ENCODE assay signal across 12 cellular contexts in the genomic region with DNA sequence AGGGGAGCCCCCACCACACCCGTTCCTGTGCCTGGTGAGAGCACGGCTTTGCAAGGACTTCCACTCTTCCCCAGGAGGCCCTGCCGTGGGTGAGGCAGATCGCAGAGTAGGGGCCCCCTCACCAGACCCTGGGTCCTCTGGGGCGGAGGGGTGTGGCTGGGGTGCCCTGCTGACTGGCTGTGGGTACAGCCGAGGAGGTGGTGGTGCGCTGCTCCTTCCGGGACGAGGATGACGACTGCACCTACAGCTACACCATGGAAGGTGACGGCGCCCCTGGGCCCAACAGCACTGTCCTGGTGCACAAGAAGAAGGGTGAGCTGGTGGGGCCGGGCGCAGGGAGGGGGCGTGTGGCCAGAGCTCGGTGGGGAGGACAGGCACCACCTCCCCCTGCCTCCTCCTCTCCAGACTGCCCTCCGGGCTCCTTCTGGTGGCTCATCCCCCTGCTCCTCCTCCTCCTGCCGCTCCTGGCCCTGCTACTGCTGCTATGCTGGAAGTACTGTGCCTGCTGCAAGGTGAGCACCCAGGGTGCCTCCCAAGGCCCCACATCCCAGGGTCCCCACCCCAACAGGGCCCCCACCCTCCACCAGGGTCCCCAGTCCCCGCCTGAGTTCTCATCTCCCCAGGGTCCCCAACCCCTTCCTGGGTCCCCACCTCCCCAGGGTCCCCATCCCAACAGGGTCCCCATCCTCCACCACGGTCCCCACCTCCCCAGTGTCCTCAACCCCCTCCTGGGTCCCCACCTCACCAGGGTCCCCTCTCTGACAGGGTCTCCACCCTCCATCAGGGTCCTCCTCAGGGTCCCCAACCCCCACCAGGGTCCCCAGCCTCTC. TPM values are rescaled to one million over a fixed set of nuclear protein-coding genes. Genes with fewer than 3 reads are reported as not detected.
A peak's percentile ranks its signal among the peaks of the same experiment; 100 is the strongest.
DNase-seq lines count a peak whose midpoint lies in the region; ATAC-seq and TF ChIP-seq lines count a peak whose summit lies in the region.
"Had no signal": no experiment of that assay in that cellular context is flagged by ENCODE, and none has a peak within 500 bp of the region (broad histone marks: within the 10 kb centered on the region; RNA-seq: fewer than 3 reads in every experiment).

No MANE protein-coding gene starts in this region.

- WGBS in endodermal cell (ENCODE audit: insufficient coverage in 1 of 2, insufficient read length in 1 of 2), 2 experiments = 84 to 93% methylated on average over 6 to 20 of the region's 20 CpGs
- WGBS in stomach, 5 donors = 62 to 88% (median 88%) methylated on average over 4 to 20 of the region's 20 CpGs

- H3K36me3 ChIP-seq in endodermal cell (ENCODE audit: control insufficient read depth, insufficient read depth, low read length) (no peaks in the 10 kb centered on the region), stomach (peaks cover 17 to 96% (median 74%) of the 10 kb centered on the region in 4 donors)
- H3K36me3 ChIP-seq: HAP-1 had no signal

- H3K4me1 ChIP-seq in endodermal cell (ENCODE audit: control insufficient read depth, insufficient read depth, low read length) (no peaks in the 10 kb centered on the region), stomach (peaks cover 0 to 15% (median 3%) of the 10 kb centered on the region in 4 donors)
- H3K4me1 ChIP-seq: HAP-1 had no signal

- H3K9me3 Mint-ChIP-seq in CD14-positive monocyte = peaks cover 0 to 4% (median 0%) of the 10 kb centered on the region in 7 donors
- no peaks in the 10 kb centered on the region for H3K9me3 Mint-ChIP-seq in endodermal cell
- H3K9me3 Mint-ChIP-seq in stimulated activated effector memory CD8-positive, alpha-beta T cell treated with anti-CD3 and anti-CD28 coated beads, Interleukin-12 subunit alpha, Interleukin-12 subunit beta, amount 100 ng/mL, for 72 hours = no peaks in the 10 kb centered on the region
- no peaks in the 10 kb centered on the region for H3K9me3 Mint-ChIP-seq in activated T-helper 17 cell treated with anti-CD3 and anti-CD28 coated beads, Interleukin-2, amount 50 U/mL, for 72 hours

- H3K4me1 Mint-ChIP-seq in CD14-positive monocyte = peaks cover 31% of the 10 kb centered on the region
- no peaks in the 10 kb centered on the region for H3K4me1 Mint-ChIP-seq in endodermal cell
- H3K4me1 Mint-ChIP-seq in stimulated activated effector memory CD8-positive, alpha-beta T cell treated with anti-CD3 and anti-CD28 coated beads, Interleukin-12 subunit alpha, Interleukin-12 subunit beta, amount 100 ng/mL, for 72 hours = peaks cover 17% of the 10 kb centered on the region
- H3K4me1 Mint-ChIP-seq in activated T-helper 17 cell treated with anti-CD3 and anti-CD28 coated beads, Interleukin-2, amount 50 U/mL, for 72 hours = peaks cover 4% of the 10 kb centered on the region

- H3K27me3 ChIP-seq in HL-60 (ENCODE audit: insufficient read depth, poor library complexity, severe bottlenecking) (no peaks in the 10 kb centered on the region), endodermal cell (ENCODE audit: control insufficient read depth, insufficient read depth, low read length, poor library complexity, severe bottlenecking) (no peaks in the 10 kb centered on the region), stomach (peaks cover 0 to 6% (median 0%) of the 10 kb centered on the region in 3 donors)

- H3K27me3 Mint-ChIP-seq in CD14-positive monocyte (ENCODE audit: low read depth in 3 of 3) (peaks cover 0 to 2% (median 0%) of the 10 kb centered on the region in 3 donors), endodermal cell (ENCODE audit: insufficient read depth) (no peaks in the 10 kb centered on the region)
- H3K27me3 Mint-ChIP-seq in activated T-helper 17 cell treated with anti-CD3 and anti-CD28 coated beads, Interleukin-2, amount 50 U/mL, for 72 hours = peaks cover 3% of the 10 kb centered on the region

- H3K4me3 Mint-ChIP-seq in CD14-positive monocyte = no peak overlapping the region
- H3K4me3 Mint-ChIP-seq in endodermal cell = no peak overlapping the region
- no peak overlapping the region for H3K4me3 Mint-ChIP-seq in stimulated activated effector memory CD8-positive, alpha-beta T cell treated with anti-CD3 and anti-CD28 coated beads, Interleukin-12 subunit alpha, Interleukin-12 subunit beta, amount 100 ng/mL, for 72 hours
- H3K4me3 Mint-ChIP-seq in activated T-helper 17 cell treated with anti-CD3 and anti-CD28 coated beads, Interleukin-2, amount 50 U/mL, for 72 hours = no peak overlapping the region

- H3K36me3 Mint-ChIP-seq in CD14-positive monocyte (peaks cover 3% of the 10 kb centered on the region in 2 donors), endodermal cell (ENCODE audit: low read depth) (no peaks in the 10 kb centered on the region)
- no peaks in the 10 kb centered on the region for H3K36me3 Mint-ChIP-seq in stimulated activated effector memory CD8-positive, alpha-beta T cell treated with anti-CD3 and anti-CD28 coated beads, Interleukin-12 subunit alpha, Interleukin-12 subunit beta, amount 100 ng/mL, for 72 hours
- H3K36me3 Mint-ChIP-seq in activated T-helper 17 cell treated with anti-CD3 and anti-CD28 coated beads, Interleukin-2, amount 50 U/mL, for 72 hours (ENCODE audit: low read depth) = no peaks in the 10 kb centered on the region

- peak overlapping the region; percentile 95 to 98 (median 98) for H3K27ac Mint-ChIP-seq in CD14-positive monocyte
- H3K27ac Mint-ChIP-seq in endodermal cell = no peak overlapping the region
- H3K27ac Mint-ChIP-seq in stimulated activated effector memory CD8-positive, alpha-beta T cell treated with anti-CD3 and anti-CD28 coated beads, Interleukin-12 subunit alpha, Interleukin-12 subunit beta, amount 100 ng/mL, for 72 hours = peak overlapping the region; percentile 89
- no peak overlapping the region for H3K27ac Mint-ChIP-seq in activated T-helper 17 cell treated with anti-CD3 and anti-CD28 coated beads, Interleukin-2, amount 50 U/mL, for 72 hours

- no peak overlapping the region for H3K4me3 ChIP-seq in HL-60 (replicated peaks; ENCODE audit: insufficient read depth, low read length)
- no peak overlapping the region for H3K4me3 ChIP-seq in endodermal cell (ENCODE audit: low read length)
- no peak overlapping the region for H3K4me3 ChIP-seq in stomach
- H3K4me3 ChIP-seq: HAP-1 had no signal

- TF ChIP-seq POLR2A in stomach (IDR thresholded peaks at IDR 0.05) = no peak

- H3K27ac ChIP-seq in HL-60 (replicated peaks) (peak overlapping the region; percentile 82), endodermal cell (ENCODE audit: low read depth, low read length) (no peak overlapping the region), stomach (peak overlapping the region in 1 of 5 donors; percentile 60)

- TF ChIP-seq EP300 in stomach (IDR thresholded peaks at IDR 0.05) = no peak

- intact Hi-C loops in CD14-positive monocyte (cut with micrococcal nuclease) = no loop called here
- intact Hi-C loops in stomach (cut with DNase I; ENCODE audit: low total_unique reads) = no loop called here

- ATAC-seq in stimulated activated effector memory CD8-positive, alpha-beta T cell treated with anti-CD3 and anti-CD28 coated beads, Interleukin-12 subunit alpha, Interleukin-12 subunit beta, amount 100 ng/mL, for 72 hours = no peak
- ATAC-seq in activated T-helper 17 cell treated with anti-CD3 and anti-CD28 coated beads, Interleukin-2, amount 50 U/mL, for 72 hours (replicated peaks) = no peak

- no peaks in the 10 kb centered on the region for H3K9me3 ChIP-seq in endodermal cell (ENCODE audit: control insufficient read depth, low read length)
- H3K9me3 ChIP-seq in stomach = no peaks in the 10 kb centered on the region
- H3K9me3 ChIP-seq: HAP-1 had no signal

- no peak overlapping the region for H3K9ac ChIP-seq in endodermal cell (ENCODE audit: extremely low read depth, low read length, poor library complexity, severe bottlenecking)

- no peak for DNase-seq in CD14-positive monocyte (ENCODE audit: low spot score)
- no peak for DNase-seq in HL-60 (ENCODE audit: low read depth in 1 of 2, low spot score in 1 of 2)
- peak; percentile 46 for DNase-seq in endodermal cell
- no peak for DNase-seq in stimulated activated effector memory CD8-positive, alpha-beta T cell treated with anti-CD3 and anti-CD28 coated beads, Interleukin-12 subunit alpha, Interleukin-12 subunit beta, amount 100 ng/mL, for 72 hours (ENCODE audit: low spot score in 2 of 2)
- DNase-seq in stomach = no peak
- DNase-seq in NCI-H1436 treated with DMSO at 0.1 percent for 48 hours (lab: John Stamatoyannopoulos, UW) = no peak
- DNase-seq: NCI-H1417, NCI-H2029, NCI-H2171 treated with DMSO at 0.1 percent for 48 hours, NCI-H774 had no signal

- TF ChIP-seq CTCF in CD14-positive monocyte (IDR thresholded peaks at IDR 0.05) = no peak
- no peak for TF ChIP-seq CTCF in HL-60 (IDR thresholded peaks at IDR 0.05; ENCODE audit: insufficient read depth, low read length)
- TF ChIP-seq CTCF in endodermal cell (conservative IDR thresholded peaks at IDR 0.05) = no peak
- no peak for TF ChIP-seq CTCF in stomach (IDR thresholded peaks at IDR 0.05)

RNA-seq across cellular contexts. Expression of a gene that starts 16.1 kb away (rescaled TPM):
- polyA plus RNA-seq in CD14-positive monocyte = under 1 TPM in 1 of 2 donors, not detected in 1; 0.82 TPM
- 1 to 10 TPM; 3.4 to 5.1 TPM for total RNA-seq in endodermal cell
- polyA plus RNA-seq in endodermal cell (2013, experiment 1 of 2) = 0.39 TPM
- 0.87 TPM for polyA plus RNA-seq in endodermal cell (2013, experiment 2 of 2)
- total RNA-seq in stomach = 100 to 1,000 TPM in 4 of 5 donors, 10 to 100 TPM in 1; 66.8 to 137 (median 132) TPM
- polyA plus RNA-seq in stomach = 10 to 100 TPM; 33.6 to 66.1 (median 60.3) TPM
- 1 to 10 TPM in 1 of 2 donors, under 1 TPM in 1; 0.54 to 1.2 TPM for total RNA-seq in activated T-helper 17 cell treated with anti-CD3 and anti-CD28 coated beads, Interleukin-2, amount 50 U/mL, for 72 hours

RNA-seq across cellular contexts. Expression of a gene that starts 27.6 kb away (rescaled TPM):
- 100 to 1,000 TPM in 1 of 2 donors, 10 to 100 TPM in 1; 84.3 to 108 TPM for polyA plus RNA-seq in CD14-positive monocyte
- 10 to 100 TPM; 26.7 to 33.2 TPM for total RNA-seq in endodermal cell
- polyA plus RNA-seq in endodermal cell (2013, experiment 1 of 2) = 25.1 TPM
- 22.8 TPM for polyA plus RNA-seq in endodermal cell (2013, experiment 2 of 2)
- total RNA-seq in stomach = 10 to 100 TPM in 4 of 5 donors, 1 to 10 TPM in 1; 7.6 to 57.1 (median 27.5) TPM
- 10 to 100 TPM; 32.7 to 41.0 (median 40.6) TPM for polyA plus RNA-seq in stomach
- total RNA-seq in activated T-helper 17 cell treated with anti-CD3 and anti-CD28 coated beads, Interleukin-2, amount 50 U/mL, for 72 hours = 10 to 100 TPM; 43.4 to 51.4 TPM

RNA-seq across cellular contexts. Expression of a gene that starts 47.3 kb away (rescaled TPM):
- 1 to 10 TPM; 6.3 to 7.8 TPM for polyA plus RNA-seq in CD14-positive monocyte
- total RNA-seq in endodermal cell = 10 to 100 TPM; 38.0 to 39.0 TPM
- polyA plus RNA-seq in endodermal cell (2013, experiment 1 of 2) = 40.1 TPM
- polyA plus RNA-seq in endodermal cell (2013, experiment 2 of 2) = 37.5 TPM
- 100 to 1,000 TPM in 1 of 5 donors, 10 to 100 TPM in 3, 1 to 10 TPM in 1; 3.5 to 102 (median 33.0) TPM for total RNA-seq in stomach
- 10 to 100 TPM; 13.5 to 17.3 (median 15.1) TPM for polyA plus RNA-seq in stomach
- 10 to 100 TPM; 19.0 to 22.1 TPM for total RNA-seq in activated T-helper 17 cell treated with anti-CD3 and anti-CD28 coated beads, Interleukin-2, amount 50 U/mL, for 72 hours

Comparison
In these comparisons a context has a peak if more than half of its experiments do, and no peak if none do; other contexts are left out.
1. H3K27ac Mint-ChIP-seq: peak in CD14-positive monocyte (7 of 7) and stimulated activated effector memory CD8-positive, alpha-beta T cell treated with anti-CD3 and anti-CD28 coated beads, Interleukin-12 subunit alpha, Interleukin-12 subunit beta, amount 100 ng/mL, for 72 hours (single experiment); none in endodermal cell (single experiment) and activated T-helper 17 cell treated with anti-CD3 and anti-CD28 coated beads, Interleukin-2, amount 50 U/mL, for 72 hours (single experiment).
2. RNA of a gene that starts 16.1 kb away (total RNA-seq): 66.8 to 137 TPM in stomach; 3.4 to 5.1 TPM in endodermal cell and 0.54 to 1.2 TPM in activated T-helper 17 cell treated with anti-CD3 and anti-CD28 coated beads, Interleukin-2, amount 50 U/mL, for 72 hours; every median in the first group is over 10 times any median in the second.